ENCODE assay signal across 15 cellular contexts in genomic region chr1:26923711-26924110, GRCh38. TPM values are rescaled to one million over a fixed set of nuclear protein-coding genes. Genes with fewer than 3 reads are reported as not detected.
DNase-seq lines count a peak whose midpoint lies in the region; ATAC-seq and TF ChIP-seq lines count a peak whose summit lies in the region.
"Had no signal": no experiment of that assay in that cellular context is flagged by ENCODE, and none has a peak within 500 bp of the region (broad histone marks: within the 10 kb centered on the region; RNA-seq: fewer than 3 reads in every experiment).

No MANE protein-coding gene starts in this region.

- H2AK5ac ChIP-seq in trophoblast cell (ENCODE audit: low read length) = no peak overlapping the region

- no peak overlapping the region for H3K18ac ChIP-seq in trophoblast cell (ENCODE audit: low read length)

- no peak overlapping the region for H2BK120ac ChIP-seq in trophoblast cell (ENCODE audit: insufficient read depth, low read length, poor library complexity)

- H3K9ac ChIP-seq in Loucy (ENCODE audit: low read depth, low read length, poor library complexity, severe bottlenecking) (peak overlapping the region; percentile 92), trophoblast cell (ENCODE audit: low read length) (no peak overlapping the region)

- H3K27ac ChIP-seq in body of pancreas (peak overlapping the region in 3 of 4 donors; percentile 92 to 99 (median 94)), trophoblast cell (ENCODE audit: low read depth, low read length) (no peak overlapping the region), SJCRH30 (no peak overlapping the region)
- H3K27ac ChIP-seq: prostate gland, upper lobe of left lung had no signal

- TF ChIP-seq CTCF in Loucy (conservative IDR thresholded peaks at IDR 0.05; ENCODE audit: low read length) (no peak), body of pancreas (IDR thresholded peaks at IDR 0.05) (no peak)

- no peak overlapping the region for H4K12ac ChIP-seq in trophoblast cell (ENCODE audit: low read depth, low read length)

- ATAC-seq in body of pancreas = no peak

- POLR2A ChIA-PET in activated CD4-positive, alpha-beta T cell treated with anti-CD3 and anti-CD28 coated beads, Interleukin-2, amount 10 ng/mL, durations not matched to agents 7 days and 5 days (lab: Charles Lee) = no interaction called here

- no peak overlapping the region for H4K91ac ChIP-seq in trophoblast cell (ENCODE audit: low read depth, low read length)

- H2BK5ac ChIP-seq in trophoblast cell (ENCODE audit: low read depth, low read length, poor library complexity) = no peak overlapping the region

- no peak for TF ChIP-seq POLR2A in body of pancreas (IDR thresholded peaks at IDR 0.05)

- peak overlapping the region; percentile 52 for H3K4ac ChIP-seq in trophoblast cell (ENCODE audit: low read depth, low read length)

- H3K36me3 ChIP-seq in Loucy (ENCODE audit: insufficient read depth, low read length) (peaks cover 27% of the 10 kb centered on the region; the same call in 1 of the 2 replicates), body of pancreas (replicated peaks in 1 of 2; ENCODE audit: insufficient read depth in 1 of 2, low read depth in 2 of 2) (peaks cover 0 to 11% of the 10 kb centered on the region in 2 donors), trophoblast cell (ENCODE audit: control insufficient read depth in 1 of 2, insufficient read depth in 2 of 2, low read length in 2 of 2) (peaks cover 12 to 32% of the 10 kb centered on the region in 2 experiments), SJCRH30 (peaks cover 45% of the 10 kb centered on the region)

- no peak overlapping the region for H4K8ac ChIP-seq in trophoblast cell (ENCODE audit: low read depth, low read length)

- no peak overlapping the region for H2BK12ac ChIP-seq in trophoblast cell (ENCODE audit: low read length)

- H3K27me3 ChIP-seq in Loucy (ENCODE audit: insufficient read depth, low read length, poor library complexity, severe bottlenecking) (no peaks in the 10 kb centered on the region), body of pancreas (no peaks in the 10 kb centered on the region), trophoblast cell (ENCODE audit: insufficient read depth, low read length) (no peaks in the 10 kb centered on the region), SJCRH30 (no peaks in the 10 kb centered on the region)
- H3K27me3 ChIP-seq: upper lobe of left lung had no signal

- DNase-seq in activated CD4-positive, alpha-beta T cell treated with anti-CD3 and anti-CD28 coated beads, Interleukin-2, amount 10 ng/mL, durations not matched to agents 7 days and 5 days = no peak
- no peak for DNase-seq in activated CD4-positive, alpha-beta T cell treated with anti-CD3 and anti-CD28 coated beads for 4 hours
- DNase-seq in body of pancreas (no peak), trophoblast cell (no peak), ureter (ENCODE audit: low spot score) (no peak), NCI-H1105 (lab: John Stamatoyannopoulos, UW) (no peak), SJCRH30 (no peak)
- DNase-seq: GDM1, SHP77 treated with DMSO at 0.1 percent for 48 hours, upper lobe of left lung had no signal

- intact Hi-C loops in body of pancreas (cut with DNase I) = no loop called here

- H3K4me1 ChIP-seq in Loucy (ENCODE audit: insufficient read depth, low read length, poor library complexity, severe bottlenecking) = peaks cover 40% of the 10 kb centered on the region
- H3K4me1 ChIP-seq in body of pancreas = peaks cover 29% of the 10 kb centered on the region
- peaks cover 5 to 10% of the 10 kb centered on the region in 2 experiments for H3K4me1 ChIP-seq in trophoblast cell (ENCODE audit: control insufficient read depth in 1 of 2, insufficient read depth in 2 of 2, low read length in 2 of 2)
- H3K4me1 ChIP-seq in SJCRH30 = peaks cover 8% of the 10 kb centered on the region
- H3K4me1 ChIP-seq: prostate gland had no signal

- H3F3A ChIP-seq in Loucy (ENCODE audit: low read depth) = no peaks in the 10 kb centered on the region

- H3K36me3 Mint-ChIP-seq in activated CD4-positive, alpha-beta T cell treated with anti-CD3 and anti-CD28 coated beads, Interleukin-2, amount 10 ng/mL, durations not matched to agents 7 days and 5 days (ENCODE audit: low read depth) = peaks cover 28% of the 10 kb centered on the region

- no peaks in the 10 kb centered on the region for H3K9me2 ChIP-seq in Loucy (replicated peaks; ENCODE audit: low read depth, low read length)

- H3K4me2 ChIP-seq in Loucy (ENCODE audit: low read depth, low read length, poor library complexity, severe bottlenecking) (peak overlapping the region; percentile 99), trophoblast cell (ENCODE audit: low read length) (no peak overlapping the region)

- H3K4me3 ChIP-seq in Loucy (ENCODE audit: low read length, poor library complexity, severe bottlenecking) (peak overlapping the region; percentile 92), body of pancreas (no peak overlapping the region), trophoblast cell (ENCODE audit: low read depth, low read length) (no peak overlapping the region), SJCRH30 (no peak overlapping the region)
- H3K4me3 ChIP-seq: prostate gland had no signal

- peaks cover 35% of the 10 kb centered on the region for H4K20me1 ChIP-seq in Loucy (ENCODE audit: insufficient read depth, low read length, poor library complexity, severe bottlenecking)

- H3K9me3 Mint-ChIP-seq in activated CD4-positive, alpha-beta T cell treated with anti-CD3 and anti-CD28 coated beads, Interleukin-2, amount 10 ng/mL, durations not matched to agents 7 days and 5 days = no peaks in the 10 kb centered on the region

- H3K14ac ChIP-seq in trophoblast cell (ENCODE audit: low read length) = no peak overlapping the region

- H3K27ac Mint-ChIP-seq in activated CD4-positive, alpha-beta T cell treated with anti-CD3 and anti-CD28 coated beads, Interleukin-2, amount 10 ng/mL, durations not matched to agents 7 days and 5 days = no peak overlapping the region

- H3K27me3 Mint-ChIP-seq in activated CD4-positive, alpha-beta T cell treated with anti-CD3 and anti-CD28 coated beads, Interleukin-2, amount 10 ng/mL, durations not matched to agents 7 days and 5 days = no peaks in the 10 kb centered on the region

- H2AFZ ChIP-seq in Loucy (ENCODE audit: low read length) (no peak overlapping the region), trophoblast cell (ENCODE audit: insufficient read depth, low read length, poor library complexity) (no peak overlapping the region)

- H3K4me3 Mint-ChIP-seq in activated CD4-positive, alpha-beta T cell treated with anti-CD3 and anti-CD28 coated beads, Interleukin-2, amount 10 ng/mL, durations not matched to agents 7 days and 5 days = peak overlapping the region; percentile 93

- 96 to 98% methylated on average over 3 of the region's 3 CpGs for WGBS in body of pancreas, 2 donors
- WGBS in trophoblast cell (ENCODE audit: extremely low coverage, insufficient coverage, insufficient read length) = no CpG with 5 or more reads among the region's 3 CpGs

- H3K79me1 ChIP-seq in trophoblast cell (ENCODE audit: low read length) = peaks cover 5% of the 10 kb centered on the region

- H3K4me1 Mint-ChIP-seq in activated CD4-positive, alpha-beta T cell treated with anti-CD3 and anti-CD28 coated beads, Interleukin-2, amount 10 ng/mL, durations not matched to agents 7 days and 5 days = peaks cover 41% of the 10 kb centered on the region

- CTCF ChIA-PET in activated CD4-positive, alpha-beta T cell treated with anti-CD3 and anti-CD28 coated beads, Interleukin-2, amount 10 ng/mL, durations not matched to agents 7 days and 5 days (lab: Charles Lee) = interaction anchor here (0.6 kb wide), 2 partner anchors 34 to 657 kb away, joined by 3 to 4 read pairs; partner anchors contain the start of gene GPN2

- H3K9me3 ChIP-seq in Loucy (ENCODE audit: insufficient read depth, low read depth, low read length) = no peaks in the 10 kb centered on the region
- H3K9me3 ChIP-seq in body of pancreas = no peaks in the 10 kb centered on the region
- H3K9me3 ChIP-seq in trophoblast cell (ENCODE audit: insufficient read depth, low read depth, low read length) = no peaks in the 10 kb centered on the region
- H3K9me3 ChIP-seq in SJCRH30 (replicated peaks) = no peaks in the 10 kb centered on the region
- H3K9me3 ChIP-seq: prostate gland, upper lobe of left lung had no signal

- H3K79me2 ChIP-seq in Loucy (ENCODE audit: insufficient read depth, low read length) (peaks cover 56% of the 10 kb centered on the region), trophoblast cell (ENCODE audit: control insufficient read depth, insufficient read depth, low read length, poor library complexity) (peaks cover 10% of the 10 kb centered on the region)

- no peak overlapping the region for H3K23ac ChIP-seq in trophoblast cell (ENCODE audit: low read length)

RNA-seq across cellular contexts. Expression of gene NUDC, which starts 2.2 kb away (rescaled TPM):
- 10 to 100 TPM; 56.2 to 64.5 TPM for total RNA-seq in activated CD4-positive, alpha-beta T cell treated with anti-CD3 and anti-CD28 coated beads, Interleukin-2, amount 10 ng/mL, durations not matched to agents 7 days and 5 days
- 10 to 100 TPM; 31.3 to 33.2 TPM for total RNA-seq in body of pancreas
- polyA plus RNA-seq in trophoblast cell (2013) = 61.4 and 64.4 TPM in 2 replicates
- 56.1 TPM for total RNA-seq in ureter
- 89.7 and 95.5 TPM in 2 replicates for total RNA-seq in SJCRH30 (2014; rRNA removed; shearing (Covaris generic))

RNA-seq across cellular contexts. Expression of gene NR0B2, which starts 9.9 kb away (rescaled TPM):
- not detected for total RNA-seq in activated CD4-positive, alpha-beta T cell treated with anti-CD3 and anti-CD28 coated beads, Interleukin-2, amount 10 ng/mL, durations not matched to agents 7 days and 5 days
- 10 to 100 TPM; 19.8 to 34.8 TPM for total RNA-seq in body of pancreas
- not detected in 2 replicates for polyA plus RNA-seq in trophoblast cell (2013)
- total RNA-seq in ureter = not detected
- total RNA-seq in SJCRH30 (2014; rRNA removed; shearing (Covaris generic)) = not detected in 2 replicates
- total RNA-seq: activated CD8-positive, alpha-beta memory T cell treated with anti-CD3 and anti-CD28 coated beads for 36 hours; fibroblast of villous mesenchyme; prostate gland had no signal
- polyA plus RNA-seq: AG04450 had no signal

RNA-seq across cellular contexts. Expression of gene GPATCH3, which starts 23.4 kb away (rescaled TPM):
- total RNA-seq in activated CD4-positive, alpha-beta T cell treated with anti-CD3 and anti-CD28 coated beads, Interleukin-2, amount 10 ng/mL, durations not matched to agents 7 days and 5 days = 10 to 100 TPM; 14.0 to 14.8 TPM
- total RNA-seq in body of pancreas (10 to 100 TPM in 1 of 2 donors, 1 to 10 TPM in 1; 4.9 to 19.4 TPM), ureter (9.0 TPM)
- polyA plus RNA-seq in trophoblast cell (2013) = 17.8 and 18.2 TPM in 2 replicates
- total RNA-seq in SJCRH30 (2014; rRNA removed; shearing (Covaris generic)) = 12.0 and 12.9 TPM in 2 replicates

RNA-seq across cellular contexts. Expression of gene GPN2, which starts 33.6 kb away (rescaled TPM):
- total RNA-seq in activated CD4-positive, alpha-beta T cell treated with anti-CD3 and anti-CD28 coated beads, Interleukin-2, amount 10 ng/mL, durations not matched to agents 7 days and 5 days = 10 to 100 TPM; 25.9 to 26.9 TPM
- total RNA-seq in body of pancreas = 10 to 100 TPM in 1 of 2 donors, 1 to 10 TPM in 1; 8.8 to 21.4 TPM
- 22.9 and 24.1 TPM in 2 replicates for polyA plus RNA-seq in trophoblast cell (2013)
- total RNA-seq in ureter = 47.3 TPM
- total RNA-seq in SJCRH30 (2014; rRNA removed; shearing (Covaris generic)) = 22.4 and 25.3 TPM in 2 replicates

RNA-seq across cellular contexts. Expression of gene KDF1, which starts 36.6 kb away (rescaled TPM):
- not detected for total RNA-seq in activated CD4-positive, alpha-beta T cell treated with anti-CD3 and anti-CD28 coated beads, Interleukin-2, amount 10 ng/mL, durations not matched to agents 7 days and 5 days
- 10 to 100 TPM; 13.8 to 18.7 TPM for total RNA-seq in body of pancreas
- polyA plus RNA-seq in trophoblast cell (2013) = 10.6 and 10.8 TPM in 2 replicates
- total RNA-seq in ureter = 15.7 TPM
- total RNA-seq in SJCRH30 (2014; rRNA removed; shearing (Covaris generic)) = not detected in 2 replicates
- total RNA-seq: fibroblast of villous mesenchyme had no signal
- polyA plus RNA-seq: AG04450 had no signal

Comparison
In these comparisons a context has a peak if more than half of its experiments do, and no peak if none do; other contexts are left out.
1. H3K27ac ChIP-seq: peak in body of pancreas (3 of 4); none in trophoblast cell (single experiment) and SJCRH30 (single experiment).
2. RNA of gene NR0B2, which starts 9.9 kb away (total RNA-seq): 19.8 to 34.8 TPM in body of pancreas; not detected in ureter (single experiment), not detected in activated CD4-positive, alpha-beta T cell treated with anti-CD3 and anti-CD28 coated beads, Interleukin-2, amount 10 ng/mL, durations not matched to agents 7 days and 5 days and not detected in SJCRH30; every median in the first group is over 10 times any median in the second.